In genomic region chr7:18320971-18321567, GRCh38 we compare ENCODE assay signal across 8 cellular contexts.
A peak's percentile ranks its signal among the peaks of the same experiment; 100 is the strongest.
DNase-seq lines count a peak whose midpoint lies in the region; ATAC-seq, FAIRE-seq and TF ChIP-seq lines count a peak whose summit lies in the region.

No MANE protein-coding gene starts in this region.

- H3K9ac ChIP-seq in OCI-LY1 (ENCODE audit: low read length): no peak overlapping the region

- H3K36me3 ChIP-seq in OCI-LY1 (ENCODE audit: insufficient read depth, low read length) (no peaks in the 10 kb centered on the region), pancreas (no peaks in the 10 kb centered on the region)

- intact Hi-C loops in pancreas (cut with DNase I): loop anchor here in 1 of 3 donors (10.0 kb wide), 1 partner anchor 546 kb away; no protein-coding TSS in a partner anchor

- H3F3A ChIP-seq in OCI-LY1 (ENCODE audit: insufficient read depth, low read length): no peaks in the 10 kb centered on the region

- no peak overlapping the region for H3K27ac ChIP-seq in OCI-LY1 (ENCODE audit: low read depth, low read length, poor library complexity, severe bottlenecking)
- no peak overlapping the region for H3K27ac ChIP-seq in pancreas

- no peak overlapping the region for H2AFZ ChIP-seq in OCI-LY1 (ENCODE audit: low read length)

- no peak overlapping the region for H3K4me2 ChIP-seq in OCI-LY1 (ENCODE audit: low read length)

- H4K20me1 ChIP-seq in OCI-LY1 (ENCODE audit: insufficient read depth, low read length): no peaks in the 10 kb centered on the region

- peak; percentile 68 for TF ChIP-seq CTCF in OCI-LY1 (IDR thresholded peaks at IDR 0.05; ENCODE audit: low read length)
- TF ChIP-seq CTCF in epithelial cell of esophagus (IDR thresholded peaks at IDR 0.05; ENCODE audit: insufficient read depth, low read depth, low read length, missing control alignments): peak; percentile 70
- peak; percentile 25 to 41 (median 32) for TF ChIP-seq CTCF in pancreas (IDR thresholded peaks at IDR 0.05)

- H3K9me3 ChIP-seq in OCI-LY1 (ENCODE audit: low read length) (no peaks in the 10 kb centered on the region), pancreas (no peaks in the 10 kb centered on the region)

- 62 to 74% methylated on average over 2 of the region's 2 CpGs for WGBS in pancreas, 2 donors

- DNase-seq in Daoy (ENCODE audit: low read depth): peak; percentile 53
- peak; percentile 66 for DNase-seq in epithelial cell of esophagus (ENCODE audit: low read depth)
- DNase-seq in pancreas: no peak
- DNase-seq in stimulated activated CD4-positive, alpha-beta T cell treated with anti-CD3 and anti-CD28 coated beads, Interleukin-2, amount 100 ng/mL, for 48 hours: no peak
- no peak for DNase-seq in cerebellar nuclear complex (lab: John Stamatoyannopoulos, UW)

- no peaks in the 10 kb centered on the region for H3K27me3 ChIP-seq in OCI-LY1 (ENCODE audit: insufficient read depth, low read length)
- H3K27me3 ChIP-seq in pancreas: no peaks in the 10 kb centered on the region

- H3K4me1 ChIP-seq in OCI-LY1 (ENCODE audit: insufficient read depth, low read length, severe bottlenecking): no peaks in the 10 kb centered on the region
- peaks cover 0 to 8% (median 0%) of the 10 kb centered on the region in 3 donors for H3K4me1 ChIP-seq in pancreas

- H3K9me2 ChIP-seq in OCI-LY1 (ENCODE audit: low read depth, low read length): no peaks in the 10 kb centered on the region

- no peak overlapping the region for H3K4me3 ChIP-seq in OCI-LY1 (ENCODE audit: low read depth, low read length, poor library complexity, severe bottlenecking)
- H3K4me3 ChIP-seq in epithelial cell of esophagus (ENCODE audit: low read length): no peak overlapping the region
- no peak overlapping the region for H3K4me3 ChIP-seq in pancreas

- ATAC-seq in GM19395 (IDR thresholded peaks at IDR 0.05; ENCODE audit: unreplicated experiment): peak; percentile 89
- ATAC-seq in HG03354 (IDR thresholded peaks at IDR 0.05; ENCODE audit: poor library complexity, severe bottlenecking, unreplicated experiment): peak; percentile 97
- ATAC-seq in pancreas: peak in 3 of 4 donors; percentile 51 to 75 (median 67)

- peak; percentile 60 for FAIRE-seq in pancreas (lab: Jason Lieb, UNC)

- no peaks in the 10 kb centered on the region for H3K79me2 ChIP-seq in OCI-LY1 (ENCODE audit: insufficient read depth, low read length)

Comparison
In these comparisons a context has a peak if more than half of its experiments do, and no peak if none do; other contexts are left out.
1. DNase-seq: peak in Daoy (single experiment) and epithelial cell of esophagus (single experiment); none in pancreas (0 of 6), stimulated activated CD4-positive, alpha-beta T cell treated with anti-CD3 and anti-CD28 coated beads, Interleukin-2, amount 100 ng/mL, for 48 hours (0 of 2) and cerebellar nuclear complex (0 of 2).
2. Peak in every context shown above with its lines, with median percentiles within 50 percentile points of each other: ATAC-seq and CTCF ChIP-seq.